In the genomic region with DNA sequence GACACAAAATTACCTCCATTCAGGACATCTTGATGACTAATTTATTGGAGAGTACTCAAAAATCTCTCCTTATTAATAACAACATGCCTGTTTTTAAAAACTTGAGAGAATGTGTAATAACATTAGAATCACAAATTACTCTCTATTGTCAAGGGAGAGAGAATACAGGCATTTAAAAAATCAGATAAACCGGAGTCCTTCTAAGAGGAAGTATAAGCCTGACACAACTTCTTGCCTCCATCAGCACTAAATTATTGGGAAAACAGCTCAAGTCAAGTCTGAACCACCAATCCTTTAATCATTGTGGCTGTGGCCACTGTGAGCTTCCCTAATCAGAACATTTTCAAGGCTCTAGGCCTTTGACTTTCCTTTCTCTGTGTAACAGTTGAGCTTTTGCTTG, we compare ENCODE assay signal across 16 cellular contexts.
"Had no signal": no experiment of that assay in that cellular context is flagged by ENCODE, and none has a peak within 500 bp of the region (broad histone marks: within the 10 kb centered on the region; RNA-seq: fewer than 3 reads in every experiment).

No MANE protein-coding gene starts in this region.

- H3K27ac ChIP-seq: brain microvascular endothelial cell, neural progenitor cell, parathyroid adenoma, spleen had no signal

- H3K9me3 ChIP-seq: esophagus squamous epithelium, gastrocnemius medialis, spleen had no signal

- H3K4me1 ChIP-seq: gastrocnemius medialis, neural progenitor cell, parathyroid adenoma, spleen had no signal

- ATAC-seq: activated T-helper 17 cell treated with anti-CD3 and anti-CD28 coated beads, Interleukin-2, amount 50 U/mL, for 72 hours; stimulated activated memory B cell treated with anti-CD40 and anti-IgM and Interleukin-4, amounts not matched to agents 10 μg/mL and 1 μg/mL and 100 μg/mL, for 72 hours had no signal

- DNase-seq: activated B cell treated with CpG ODN at 0.5 μM for 24 hours; activated CD4-positive, alpha-beta T cell treated with anti-CD3 and anti-CD28 coated beads, Interleukin-2, amount 50 U/mL, for 1 hour; activated naive CD4-positive, alpha-beta T cell treated with anti-CD3 and anti-CD28 coated beads, Interleukin-2, amount 50 U/mL, for 16 hours; activated T-cell treated with anti-CD3 and anti-CD28 coated beads for 4 hours; amniotic stem cell; brain microvascular endothelial cell; esophagus squamous epithelium; midbrain; spleen; stimulated activated CD4-positive, alpha-beta T cell treated with anti-CD3 and anti-CD28 coated beads, Interleukin-1b, Interleukin-23, amount 100 ng/mL, for 48 hours; T-helper 2 cell had no signal

- H3K4me3 ChIP-seq: esophagus squamous epithelium, gastrocnemius medialis, neural progenitor cell, spleen had no signal

- H3K27me3 ChIP-seq: brain microvascular endothelial cell, esophagus squamous epithelium, gastrocnemius medialis, neural progenitor cell, spleen had no signal

- H3K36me3 ChIP-seq: brain microvascular endothelial cell, esophagus squamous epithelium, gastrocnemius medialis, neural progenitor cell, spleen had no signal
